26 cellular contexts compared by ENCODE assay signal in genomic region chr3:140015741-140016140, GRCh38.
"Had no signal": no experiment of that assay in that cellular context is flagged by ENCODE, and none has a peak within 500 bp of the region (broad histone marks: within the 10 kb centered on the region; RNA-seq: fewer than 3 reads in every experiment).

No MANE protein-coding gene starts in this region.

- H3K36me3 Mint-ChIP-seq: mesothelial cell of epicardium; naive B cell; naive thymus-derived CD8-positive, alpha-beta T cell had no signal

- H3K9me3 Mint-ChIP-seq: effector memory CD8-positive, alpha-beta T cell; mesothelial cell of epicardium; naive B cell; naive thymus-derived CD8-positive, alpha-beta T cell had no signal

- H3K4me3 ChIP-seq: coronary artery, dorsolateral prefrontal cortex, esophagus squamous epithelium, gastrocnemius medialis, heart right ventricle, left lung, lower lobe of right lung, mucosa of descending colon had no signal

- H3K4me3 Mint-ChIP-seq: effector memory CD8-positive, alpha-beta T cell; mesothelial cell of epicardium; naive B cell; naive thymus-derived CD8-positive, alpha-beta T cell had no signal

- DNase-seq: dermis blood vessel endothelial cell; dorsolateral prefrontal cortex; effector CD8-positive, alpha-beta T cell; effector memory CD8-positive, alpha-beta T cell; esophagus squamous epithelium; foreskin fibroblast; foreskin melanocyte; gastrocnemius medialis; glutamatergic neuron; head of caudate nucleus; heart right ventricle; hippocampal formation; left cardiac atrium; left lung; left ventricle myocardium superior; lower lobe of right lung; mesenchymal stem cell; mucosa of descending colon; naive B cell; naive thymus-derived CD8-positive, alpha-beta T cell had no signal

- H3K36me3 ChIP-seq: esophagus squamous epithelium, gastrocnemius medialis, heart right ventricle, left lung, lower lobe of right lung had no signal

- H3K27me3 ChIP-seq: dorsolateral prefrontal cortex, esophagus squamous epithelium, gastrocnemius medialis, heart right ventricle, left lung had no signal

- FAIRE-seq: colon, endothelial cell of umbilical vein, islet of Langerhans, keratinocyte had no signal

- H3K27ac ChIP-seq: coronary artery, dorsolateral prefrontal cortex, esophagus squamous epithelium, gastrocnemius medialis, heart right ventricle, left lung, lower lobe of right lung had no signal

- H3K4me1 ChIP-seq: esophagus squamous epithelium, gastrocnemius medialis, heart right ventricle, left lung, lower lobe of right lung had no signal

- ATAC-seq: effector memory CD8-positive, alpha-beta T cell; gastrocnemius medialis; heart right ventricle; left cardiac atrium; left lung; left ventricle myocardium superior; lower lobe of right lung; mucosa of descending colon had no signal

- H3K27ac Mint-ChIP-seq: effector memory CD8-positive, alpha-beta T cell; mesothelial cell of epicardium; naive B cell; naive thymus-derived CD8-positive, alpha-beta T cell had no signal

- H3K4me1 Mint-ChIP-seq: naive B cell; naive thymus-derived CD8-positive, alpha-beta T cell had no signal

- H3K9me3 ChIP-seq: esophagus squamous epithelium, gastrocnemius medialis, heart right ventricle, left lung, lower lobe of right lung, mucosa of descending colon had no signal
